In genomic region chr3:64533565-64534317, GRCh38 we compare ENCODE assay signal across 9 cellular contexts.
A peak's percentile ranks its signal among the peaks of the same experiment; 100 is the strongest.
DNase-seq lines count a peak whose midpoint lies in the region; ATAC-seq and TF ChIP-seq lines count a peak whose summit lies in the region.
"Had no signal": no experiment of that assay in that cellular context is flagged by ENCODE, and none has a peak within 500 bp of the region (broad histone marks: within the 10 kb centered on the region; RNA-seq: fewer than 3 reads in every experiment).

No MANE protein-coding gene starts in this region.

- no peaks in the 10 kb centered on the region for H3K9me3 ChIP-seq in thoracic aorta

- H3K9me3 Mint-ChIP-seq in natural killer cell treated with Interleukin-12 subunit alpha and Interleukin-12 subunit beta and Interleukin-15 and Interleukin-18, amount 100 ng/mL, for 72 hours = no peaks in the 10 kb centered on the region
- H3K9me3 Mint-ChIP-seq: central memory CD8-positive, alpha-beta T cell had no signal

- peak; percentile 95 for ATAC-seq in HG03521 (IDR thresholded peaks at IDR 0.05; ENCODE audit: unreplicated experiment)
- ATAC-seq in natural killer cell treated with Interleukin-12 subunit alpha and Interleukin-12 subunit beta and Interleukin-15 and Interleukin-18, amount 100 ng/mL, for 72 hours = peak; percentile 44 to 68
- ATAC-seq in thoracic aorta (ENCODE audit: insufficient number of reproducible peaks, low FRiP score, low read depth) = peak; percentile 79

- no peak overlapping the region for H3K4me3 Mint-ChIP-seq in natural killer cell treated with Interleukin-12 subunit alpha and Interleukin-12 subunit beta and Interleukin-15 and Interleukin-18, amount 100 ng/mL, for 72 hours
- H3K4me3 Mint-ChIP-seq: central memory CD8-positive, alpha-beta T cell had no signal

- H3K36me3 ChIP-seq in thoracic aorta = no peaks in the 10 kb centered on the region

- H3K27me3 Mint-ChIP-seq in natural killer cell treated with Interleukin-12 subunit alpha and Interleukin-12 subunit beta and Interleukin-15 and Interleukin-18, amount 100 ng/mL, for 72 hours = peaks cover 0 to 4% of the 10 kb centered on the region in 2 donors
- H3K27me3 Mint-ChIP-seq: central memory CD8-positive, alpha-beta T cell had no signal

- H3K4me3 ChIP-seq in fibroblast of mammary gland (ENCODE audit: control insufficient read depth, low read depth, low read length) (no peak overlapping the region), thoracic aorta (peak overlapping the region; percentile 22)

- peaks cover 0 to 11% of the 10 kb centered on the region in 2 donors for H3K4me1 ChIP-seq in thoracic aorta (ENCODE audit: control insufficient read depth in 1 of 2, low read depth in 2 of 2)

- peak; percentile 79 for DNase-seq in DMS53 (lab: John Stamatoyannopoulos, UW)
- peak; percentile 70 for DNase-seq in GM20000 (ENCODE audit: low spot score)
- DNase-seq in NCI-H524 (lab: John Stamatoyannopoulos, UW) = peak; percentile 76 to 89
- peak; percentile 66 for DNase-seq in activated CD8-positive, alpha-beta memory T cell treated with anti-CD3 and anti-CD28 coated beads for 24 hours
- DNase-seq in fibroblast of mammary gland (ENCODE audit: low read depth) = peak; percentile 88
- DNase-seq in natural killer cell treated with Interleukin-12 subunit alpha and Interleukin-12 subunit beta and Interleukin-15 and Interleukin-18, amount 100 ng/mL, for 72 hours (ENCODE audit: low spot score) = no peak
- DNase-seq in thoracic aorta (ENCODE audit: low spot score) = peak; percentile 65

- no peaks in the 10 kb centered on the region for H3K27me3 ChIP-seq in thoracic aorta (replicated peaks; ENCODE audit: insufficient read depth)

- peak; percentile 73 for TF ChIP-seq CTCF in GM20000 (IDR thresholded peaks at IDR 0.05; ENCODE audit: extremely low read depth, missing control alignments)
- TF ChIP-seq CTCF in fibroblast of mammary gland (conservative IDR thresholded peaks at IDR 0.05; ENCODE audit: control insufficient read depth, insufficient read depth, low read depth, low read length) = peak; percentile 91
- peak; percentile 81 for TF ChIP-seq CTCF in thoracic aorta (IDR thresholded peaks at IDR 0.05)

- peak overlapping the region; percentile 6 to 24 for H3K27ac ChIP-seq in thoracic aorta

- H3K36me3 Mint-ChIP-seq in natural killer cell treated with Interleukin-12 subunit alpha and Interleukin-12 subunit beta and Interleukin-15 and Interleukin-18, amount 100 ng/mL, for 72 hours = no peaks in the 10 kb centered on the region

- H3K4me1 Mint-ChIP-seq in natural killer cell treated with Interleukin-12 subunit alpha and Interleukin-12 subunit beta and Interleukin-15 and Interleukin-18, amount 100 ng/mL, for 72 hours (ENCODE audit: low read depth in 2 of 2) = no peaks in the 10 kb centered on the region

- H3K27ac Mint-ChIP-seq in natural killer cell treated with Interleukin-12 subunit alpha and Interleukin-12 subunit beta and Interleukin-15 and Interleukin-18, amount 100 ng/mL, for 72 hours = no peak overlapping the region
